1 cellular context compared by ENCODE assay signal in genomic region chr2:55232084-55232862, GRCh38.
TF ChIP-seq lines count a peak whose summit lies in the region.

TSS of gene CLHC1 (minus strand) at chr2:55232293. CDS start at chr2:55222411, 9,882 bp downstream.
TSS of gene RPS27A (plus strand) at chr2:55232688. CDS start at chr2:55232825, 137 bp downstream.

TF ChIP-seq in K562, 482 proteins besides CTCF, POLR2A, EP300 and RAD21 (continued from another document and continues in another):
- TF ChIP-seq, protein P1, sequence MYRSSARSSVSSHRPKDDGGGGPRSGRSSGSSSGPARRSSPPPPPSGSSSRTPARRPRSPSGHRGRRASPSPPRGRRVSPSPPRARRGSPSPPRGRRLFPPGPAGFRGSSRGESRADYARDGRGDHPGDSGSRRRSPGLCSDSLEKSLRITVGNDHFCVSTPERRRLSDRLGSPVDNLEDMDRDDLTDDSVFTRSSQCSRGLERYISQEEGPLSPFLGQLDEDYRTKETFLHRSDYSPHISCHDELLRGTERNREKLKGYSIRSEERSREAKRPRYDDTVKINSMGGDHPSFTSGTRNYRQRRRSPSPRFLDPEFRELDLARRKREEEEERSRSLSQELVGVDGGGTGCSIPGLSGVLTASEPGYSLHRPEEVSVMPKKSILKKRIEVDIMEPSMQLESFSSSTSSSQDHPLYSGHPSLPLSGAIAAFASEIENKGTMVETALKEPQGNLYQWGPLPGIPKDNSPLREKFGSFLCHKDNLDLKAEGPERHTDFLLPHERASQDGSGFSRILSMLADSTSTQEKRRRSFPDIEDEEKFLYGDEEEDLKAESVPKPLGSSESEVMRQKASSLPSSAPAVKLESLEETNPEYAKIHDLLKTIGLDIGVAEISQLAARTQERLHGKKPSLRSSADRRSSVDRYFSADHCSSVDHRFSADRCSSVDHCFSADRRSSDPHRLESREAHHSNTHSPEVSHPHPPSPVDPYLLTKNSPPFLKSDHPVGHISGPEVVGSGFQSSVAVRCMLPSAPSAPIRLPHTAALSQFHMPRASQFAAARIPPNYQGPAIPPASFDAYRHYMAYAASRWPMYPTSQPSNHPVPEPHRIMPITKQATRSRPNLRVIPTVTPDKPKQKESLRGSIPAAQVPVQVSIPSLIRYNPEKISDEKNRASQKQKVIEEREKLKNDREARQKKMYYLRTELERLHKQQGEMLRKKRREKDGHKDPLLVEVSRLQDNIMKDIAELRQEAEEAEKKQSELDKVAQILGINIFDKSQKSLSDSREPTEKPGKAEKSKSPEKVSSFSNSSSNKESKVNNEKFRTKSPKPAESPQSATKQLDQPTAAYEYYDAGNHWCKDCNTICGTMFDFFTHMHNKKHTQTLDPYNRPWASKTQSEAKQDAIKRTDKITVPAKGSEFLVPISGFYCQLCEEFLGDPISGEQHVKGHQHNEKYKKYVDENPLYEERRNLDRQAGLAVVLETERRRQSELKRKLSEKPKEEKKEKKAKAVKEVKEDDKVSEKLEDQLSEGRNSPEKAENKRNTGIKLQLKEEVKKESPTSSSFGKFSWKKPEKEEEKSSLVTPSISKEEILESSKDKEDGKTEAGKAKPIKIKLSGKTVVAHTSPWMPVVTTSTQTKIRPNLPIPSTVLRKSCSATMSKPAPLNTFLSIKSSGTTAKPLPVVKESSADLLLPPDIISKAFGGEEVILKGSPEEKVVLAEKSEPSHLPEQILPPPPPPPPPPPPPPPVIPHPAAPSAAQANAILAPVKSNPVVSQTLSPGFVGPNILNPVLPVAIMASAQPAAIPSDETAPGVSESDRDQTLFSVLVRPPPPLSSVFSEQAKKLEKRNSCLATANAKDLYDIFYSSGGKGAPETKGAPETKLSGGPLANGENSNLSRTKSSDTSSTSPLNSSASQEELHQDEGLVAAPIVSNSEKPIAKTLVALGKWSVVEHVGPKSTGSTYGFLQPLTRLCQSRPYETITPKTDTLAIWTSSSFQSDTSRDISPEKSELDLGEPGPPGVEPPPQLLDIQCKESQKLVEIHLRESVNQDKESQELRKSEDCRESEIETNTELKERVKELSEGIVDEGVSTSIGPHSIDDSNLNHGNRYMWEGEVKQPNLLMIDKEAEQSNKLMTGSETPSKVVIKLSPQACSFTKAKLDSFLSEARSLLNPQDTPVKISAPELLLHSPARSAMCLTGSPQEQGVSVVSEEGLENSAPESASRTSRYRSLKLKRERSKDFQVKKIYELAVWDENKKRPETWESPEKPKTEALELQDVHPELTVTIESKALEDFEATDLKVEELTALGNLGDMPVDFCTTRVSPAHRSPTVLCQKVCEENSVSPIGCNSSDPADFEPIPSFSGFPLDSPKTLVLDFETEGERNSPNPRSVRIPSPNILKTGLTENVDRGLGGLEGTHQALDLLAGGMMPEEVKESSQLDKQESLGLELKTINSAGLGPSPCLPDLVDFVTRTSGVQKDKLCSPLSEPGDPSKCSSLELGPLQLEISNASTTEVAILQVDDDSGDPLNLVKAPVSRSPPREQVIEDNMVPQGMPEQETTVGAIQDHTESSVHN (IDR thresholded peaks at IDR 0.05; ENCODE audit: borderline replicate concordance in 1 of 2, low read depth in 1 of 2) = no peak
- TF ChIP-seq PML (IDR thresholded peaks at IDR 0.05; ENCODE audit: low read length) (peak; percentile 76), MCM2 (IDR thresholded peaks at IDR 0.05; ENCODE audit: low read depth) (no peak), NFIX (CRISPR knock-in tag; IDR thresholded peaks at IDR 0.05; ENCODE audit: low read depth) (no peak), HSF4 (CRISPR knock-in tag; IDR thresholded peaks at IDR 0.05; ENCODE audit: borderline replicate concordance) (no peak), FOXJ3 (CRISPR knock-in tag; IDR thresholded peaks at IDR 0.05) (no peak), MCM7 (IDR thresholded peaks at IDR 0.05) (no peak), GTF2B (IDR thresholded peaks at IDR 0.05; ENCODE audit: extremely low read depth, insufficient read length) (peak; percentile 47), PCBP1 (IDR thresholded peaks at IDR 0.05; ENCODE audit: low read depth, low read length, poor library complexity, severe bottlenecking) (no peak), HDAC8 (tag; IDR thresholded peaks at IDR 0.05) (no peak), ZNF280A (IDR thresholded peaks at IDR 0.05; ENCODE audit: low read depth, partially characterized antibody) (no peak), NR2C1 (IDR thresholded peaks at IDR 0.05) (peak; percentile 82), NR2C1 (tag; IDR thresholded peaks at IDR 0.05) (peak; percentile 84), ZNF77 (CRISPR knock-in tag; IDR thresholded peaks at IDR 0.05) (no peak), FOS (IDR thresholded peaks at IDR 0.05; ENCODE audit: extremely low read depth, insufficient read length) (no peak), ZNF24 (IDR thresholded peaks at IDR 0.05) (no peak), BACH1 (tag; IDR thresholded peaks at IDR 0.05) (no peak), CBX2 (IDR thresholded peaks at IDR 0.05; ENCODE audit: insufficient read depth, low read length, poor library complexity, severe bottlenecking) (no peak), ZNF785 (CRISPR knock-in tag; IDR thresholded peaks at IDR 0.05) (no peak), ZNF57 (CRISPR knock-in tag; IDR thresholded peaks at IDR 0.05) (no peak), ERF (CRISPR knock-in tag; IDR thresholded peaks at IDR 0.05) (no peak)
- TF ChIP-seq, protein P2, sequence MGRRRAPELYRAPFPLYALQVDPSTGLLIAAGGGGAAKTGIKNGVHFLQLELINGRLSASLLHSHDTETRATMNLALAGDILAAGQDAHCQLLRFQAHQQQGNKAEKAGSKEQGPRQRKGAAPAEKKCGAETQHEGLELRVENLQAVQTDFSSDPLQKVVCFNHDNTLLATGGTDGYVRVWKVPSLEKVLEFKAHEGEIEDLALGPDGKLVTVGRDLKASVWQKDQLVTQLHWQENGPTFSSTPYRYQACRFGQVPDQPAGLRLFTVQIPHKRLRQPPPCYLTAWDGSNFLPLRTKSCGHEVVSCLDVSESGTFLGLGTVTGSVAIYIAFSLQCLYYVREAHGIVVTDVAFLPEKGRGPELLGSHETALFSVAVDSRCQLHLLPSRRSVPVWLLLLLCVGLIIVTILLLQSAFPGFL (CRISPR knock-in tag; IDR thresholded peaks at IDR 0.05) = no peak
- TF ChIP-seq, protein P3, sequence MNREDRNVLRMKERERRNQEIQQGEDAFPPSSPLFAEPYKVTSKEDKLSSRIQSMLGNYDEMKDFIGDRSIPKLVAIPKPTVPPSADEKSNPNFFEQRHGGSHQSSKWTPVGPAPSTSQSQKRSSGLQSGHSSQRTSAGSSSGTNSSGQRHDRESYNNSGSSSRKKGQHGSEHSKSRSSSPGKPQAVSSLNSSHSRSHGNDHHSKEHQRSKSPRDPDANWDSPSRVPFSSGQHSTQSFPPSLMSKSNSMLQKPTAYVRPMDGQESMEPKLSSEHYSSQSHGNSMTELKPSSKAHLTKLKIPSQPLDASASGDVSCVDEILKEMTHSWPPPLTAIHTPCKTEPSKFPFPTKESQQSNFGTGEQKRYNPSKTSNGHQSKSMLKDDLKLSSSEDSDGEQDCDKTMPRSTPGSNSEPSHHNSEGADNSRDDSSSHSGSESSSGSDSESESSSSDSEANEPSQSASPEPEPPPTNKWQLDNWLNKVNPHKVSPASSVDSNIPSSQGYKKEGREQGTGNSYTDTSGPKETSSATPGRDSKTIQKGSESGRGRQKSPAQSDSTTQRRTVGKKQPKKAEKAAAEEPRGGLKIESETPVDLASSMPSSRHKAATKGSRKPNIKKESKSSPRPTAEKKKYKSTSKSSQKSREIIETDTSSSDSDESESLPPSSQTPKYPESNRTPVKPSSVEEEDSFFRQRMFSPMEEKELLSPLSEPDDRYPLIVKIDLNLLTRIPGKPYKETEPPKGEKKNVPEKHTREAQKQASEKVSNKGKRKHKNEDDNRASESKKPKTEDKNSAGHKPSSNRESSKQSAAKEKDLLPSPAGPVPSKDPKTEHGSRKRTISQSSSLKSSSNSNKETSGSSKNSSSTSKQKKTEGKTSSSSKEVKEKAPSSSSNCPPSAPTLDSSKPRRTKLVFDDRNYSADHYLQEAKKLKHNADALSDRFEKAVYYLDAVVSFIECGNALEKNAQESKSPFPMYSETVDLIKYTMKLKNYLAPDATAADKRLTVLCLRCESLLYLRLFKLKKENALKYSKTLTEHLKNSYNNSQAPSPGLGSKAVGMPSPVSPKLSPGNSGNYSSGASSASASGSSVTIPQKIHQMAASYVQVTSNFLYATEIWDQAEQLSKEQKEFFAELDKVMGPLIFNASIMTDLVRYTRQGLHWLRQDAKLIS (CRISPR knock-in tag; IDR thresholded peaks at IDR 0.05) = no peak
- TF ChIP-seq, protein P4, sequence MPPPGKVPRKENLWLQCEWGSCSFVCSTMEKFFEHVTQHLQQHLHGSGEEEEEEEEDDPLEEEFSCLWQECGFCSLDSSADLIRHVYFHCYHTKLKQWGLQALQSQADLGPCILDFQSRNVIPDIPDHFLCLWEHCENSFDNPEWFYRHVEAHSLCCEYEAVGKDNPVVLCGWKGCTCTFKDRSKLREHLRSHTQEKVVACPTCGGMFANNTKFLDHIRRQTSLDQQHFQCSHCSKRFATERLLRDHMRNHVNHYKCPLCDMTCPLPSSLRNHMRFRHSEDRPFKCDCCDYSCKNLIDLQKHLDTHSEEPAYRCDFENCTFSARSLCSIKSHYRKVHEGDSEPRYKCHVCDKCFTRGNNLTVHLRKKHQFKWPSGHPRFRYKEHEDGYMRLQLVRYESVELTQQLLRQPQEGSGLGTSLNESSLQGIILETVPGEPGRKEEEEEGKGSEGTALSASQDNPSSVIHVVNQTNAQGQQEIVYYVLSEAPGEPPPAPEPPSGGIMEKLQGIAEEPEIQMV (tag; conservative IDR thresholded peaks at IDR 0.05; ENCODE audit: low read depth) = peak; percentile 99
- TF ChIP-seq, protein P5, sequence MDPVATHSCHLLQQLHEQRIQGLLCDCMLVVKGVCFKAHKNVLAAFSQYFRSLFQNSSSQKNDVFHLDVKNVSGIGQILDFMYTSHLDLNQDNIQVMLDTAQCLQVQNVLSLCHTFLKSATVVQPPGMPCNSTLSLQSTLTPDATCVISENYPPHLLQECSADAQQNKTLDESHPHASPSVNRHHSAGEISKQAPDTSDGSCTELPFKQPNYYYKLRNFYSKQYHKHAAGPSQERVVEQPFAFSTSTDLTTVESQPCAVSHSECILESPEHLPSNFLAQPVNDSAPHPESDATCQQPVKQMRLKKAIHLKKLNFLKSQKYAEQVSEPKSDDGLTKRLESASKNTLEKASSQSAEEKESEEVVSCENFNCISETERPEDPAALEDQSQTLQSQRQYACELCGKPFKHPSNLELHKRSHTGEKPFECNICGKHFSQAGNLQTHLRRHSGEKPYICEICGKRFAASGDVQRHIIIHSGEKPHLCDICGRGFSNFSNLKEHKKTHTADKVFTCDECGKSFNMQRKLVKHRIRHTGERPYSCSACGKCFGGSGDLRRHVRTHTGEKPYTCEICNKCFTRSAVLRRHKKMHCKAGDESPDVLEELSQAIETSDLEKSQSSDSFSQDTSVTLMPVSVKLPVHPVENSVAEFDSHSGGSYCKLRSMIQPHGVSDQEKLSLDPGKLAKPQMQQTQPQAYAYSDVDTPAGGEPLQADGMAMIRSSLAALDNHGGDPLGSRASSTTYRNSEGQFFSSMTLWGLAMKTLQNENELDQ (CRISPR knock-in tag; IDR thresholded peaks at IDR 0.05; ENCODE audit: borderline replicate concordance) = no peak
- TF ChIP-seq, protein P6, sequence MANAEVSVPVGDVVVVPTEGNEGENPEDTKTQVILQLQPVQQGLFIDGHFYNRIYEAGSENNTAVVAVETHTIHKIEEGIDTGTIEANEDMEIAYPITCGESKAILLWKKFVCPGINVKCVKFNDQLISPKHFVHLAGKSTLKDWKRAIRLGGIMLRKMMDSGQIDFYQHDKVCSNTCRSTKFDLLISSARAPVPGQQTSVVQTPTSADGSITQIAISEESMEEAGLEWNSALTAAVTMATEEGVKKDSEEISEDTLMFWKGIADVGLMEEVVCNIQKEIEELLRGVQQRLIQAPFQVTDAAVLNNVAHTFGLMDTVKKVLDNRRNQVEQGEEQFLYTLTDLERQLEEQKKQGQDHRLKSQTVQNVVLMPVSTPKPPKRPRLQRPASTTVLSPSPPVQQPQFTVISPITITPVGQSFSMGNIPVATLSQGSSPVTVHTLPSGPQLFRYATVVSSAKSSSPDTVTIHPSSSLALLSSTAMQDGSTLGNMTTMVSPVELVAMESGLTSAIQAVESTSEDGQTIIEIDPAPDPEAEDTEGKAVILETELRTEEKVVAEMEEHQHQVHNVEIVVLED (CRISPR knock-in tag; IDR thresholded peaks at IDR 0.05) = no peak
- TF ChIP-seq, protein P7, sequence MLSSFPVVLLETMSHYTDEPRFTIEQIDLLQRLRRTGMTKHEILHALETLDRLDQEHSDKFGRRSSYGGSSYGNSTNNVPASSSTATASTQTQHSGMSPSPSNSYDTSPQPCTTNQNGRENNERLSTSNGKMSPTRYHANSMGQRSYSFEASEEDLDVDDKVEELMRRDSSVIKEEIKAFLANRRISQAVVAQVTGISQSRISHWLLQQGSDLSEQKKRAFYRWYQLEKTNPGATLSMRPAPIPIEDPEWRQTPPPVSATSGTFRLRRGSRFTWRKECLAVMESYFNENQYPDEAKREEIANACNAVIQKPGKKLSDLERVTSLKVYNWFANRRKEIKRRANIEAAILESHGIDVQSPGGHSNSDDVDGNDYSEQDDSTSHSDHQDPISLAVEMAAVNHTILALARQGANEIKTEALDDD (IDR thresholded peaks at IDR 0.05) = 0 out of 2 replicates have a peak, but pooled peaks have one; percentile 49
- TF ChIP-seq, protein P8, sequence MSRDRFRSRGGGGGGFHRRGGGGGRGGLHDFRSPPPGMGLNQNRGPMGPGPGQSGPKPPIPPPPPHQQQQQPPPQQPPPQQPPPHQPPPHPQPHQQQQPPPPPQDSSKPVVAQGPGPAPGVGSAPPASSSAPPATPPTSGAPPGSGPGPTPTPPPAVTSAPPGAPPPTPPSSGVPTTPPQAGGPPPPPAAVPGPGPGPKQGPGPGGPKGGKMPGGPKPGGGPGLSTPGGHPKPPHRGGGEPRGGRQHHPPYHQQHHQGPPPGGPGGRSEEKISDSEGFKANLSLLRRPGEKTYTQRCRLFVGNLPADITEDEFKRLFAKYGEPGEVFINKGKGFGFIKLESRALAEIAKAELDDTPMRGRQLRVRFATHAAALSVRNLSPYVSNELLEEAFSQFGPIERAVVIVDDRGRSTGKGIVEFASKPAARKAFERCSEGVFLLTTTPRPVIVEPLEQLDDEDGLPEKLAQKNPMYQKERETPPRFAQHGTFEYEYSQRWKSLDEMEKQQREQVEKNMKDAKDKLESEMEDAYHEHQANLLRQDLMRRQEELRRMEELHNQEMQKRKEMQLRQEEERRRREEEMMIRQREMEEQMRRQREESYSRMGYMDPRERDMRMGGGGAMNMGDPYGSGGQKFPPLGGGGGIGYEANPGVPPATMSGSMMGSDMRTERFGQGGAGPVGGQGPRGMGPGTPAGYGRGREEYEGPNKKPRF (IDR thresholded peaks at IDR 0.05; ENCODE audit: low read depth, low read length) = no peak
